Comparison of ENCODE assay signal across 8 cellular contexts in the genomic region with DNA sequence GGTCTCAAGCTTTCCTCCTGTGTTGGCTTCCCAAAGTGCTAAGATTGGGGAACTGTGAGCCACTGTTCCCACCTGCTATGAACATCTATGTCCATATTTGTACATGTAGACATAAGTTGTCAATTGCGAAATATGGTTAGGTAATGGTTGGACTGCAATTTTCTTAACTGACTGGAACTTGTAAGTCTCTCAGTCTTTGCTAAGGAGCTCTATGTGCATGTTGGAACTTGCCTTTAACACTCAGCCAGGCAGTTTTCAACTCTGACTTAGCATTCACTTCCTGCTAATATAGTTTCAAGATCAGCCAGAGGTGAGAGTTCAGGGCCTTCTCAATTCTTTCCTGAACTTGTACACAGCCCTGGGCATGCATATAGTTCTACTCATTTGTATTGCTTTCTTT. TPM values are rescaled to one million over a fixed set of nuclear protein-coding genes. Genes with fewer than 3 reads are reported as not detected.
A peak's percentile ranks its signal among the peaks of the same experiment; 100 is the strongest.
DNase-seq lines count a peak whose midpoint lies in the region; ATAC-seq and TF ChIP-seq lines count a peak whose summit lies in the region.

No MANE protein-coding gene starts in this region.

- intact Hi-C loops in left ventricle myocardium superior (cut with micrococcal nuclease), result no loop called here

- no peaks in the 10 kb centered on the region for H3K4me1 Mint-ChIP-seq in CD8-positive, alpha-beta memory T cell
- H3K4me1 Mint-ChIP-seq in endodermal cell, result no peaks in the 10 kb centered on the region

- H3K9ac ChIP-seq in endodermal cell (ENCODE audit: extremely low read depth, low read length, poor library complexity, severe bottlenecking), result no peak overlapping the region

- H3K27me3 ChIP-seq in CD8-positive, alpha-beta memory T cell (ENCODE audit: insufficient read depth, low read length, poor library complexity, severe bottlenecking), result no peaks in the 10 kb centered on the region
- H3K27me3 ChIP-seq in endodermal cell (ENCODE audit: control insufficient read depth, insufficient read depth, low read length, poor library complexity, severe bottlenecking), result no peaks in the 10 kb centered on the region

- ATAC-seq in left ventricle myocardium superior, result peak; percentile 42

- no peak overlapping the region for H3K4me3 ChIP-seq in NB4 (ENCODE audit: low read depth, low read length)
- no peak overlapping the region for H3K4me3 ChIP-seq in CD8-positive, alpha-beta memory T cell (ENCODE audit: low read length)
- H3K4me3 ChIP-seq in endodermal cell (ENCODE audit: low read length), result no peak overlapping the region

- peaks cover 4 to 9% (median 7%) of the 10 kb centered on the region in 5 donors for H3K9me3 Mint-ChIP-seq in CD8-positive, alpha-beta memory T cell
- peaks cover 29% of the 10 kb centered on the region for H3K9me3 Mint-ChIP-seq in endodermal cell

- H3K27ac Mint-ChIP-seq in CD8-positive, alpha-beta memory T cell, result no peak overlapping the region
- no peak overlapping the region for H3K27ac Mint-ChIP-seq in endodermal cell

- TF ChIP-seq CTCF in GM10248 (IDR thresholded peaks at IDR 0.05; ENCODE audit: control extremely low read depth, extremely low read depth, low read depth, missing control alignments) (no peak), NB4 (IDR thresholded peaks at IDR 0.05; ENCODE audit: low read depth, low read length) (no peak), endodermal cell (conservative IDR thresholded peaks at IDR 0.05) (no peak)

- TF ChIP-seq POLR2A in NB4 (IDR thresholded peaks at IDR 0.05; ENCODE audit: extremely low read depth, insufficient read length), result no peak

- 84% methylated on average over 1 of the region's 1 CpG; no CpG with 5 or more reads in 1 of the 2 experiments for WGBS in endodermal cell (ENCODE audit: insufficient coverage in 1 of 2, insufficient read length in 1 of 2), 2 experiments

- DNase-seq in GM10248 (ENCODE audit: extremely low spot score), result peak; percentile 46
- DNase-seq in H4 (ENCODE audit: low spot score), result peak; percentile 55
- peak; percentile 83 for DNase-seq in NB4 (ENCODE audit: low read depth)
- no peak for DNase-seq in left ventricle myocardium superior
- DNase-seq in CD8-positive, alpha-beta memory T cell, result no peak
- DNase-seq in NCI-H1417 (lab: John Stamatoyannopoulos, UW), result no peak
- no peak for DNase-seq in endodermal cell
- no peak for DNase-seq in COR-L47 (lab: John Stamatoyannopoulos, UW)

- CTCF ChIA-PET in GM10248 (lab: Yijun Ruan, JAX), result interaction anchor here (1.2 to 6.8 kb wide), 4 partner anchors 10 to 446 kb away, joined by 3 to 63 read pairs (median 4); no protein-coding TSS in a partner anchor
- CTCF ChIA-PET in CD8-positive, alpha-beta memory T cell (lab: Charles Lee), result no interaction called here

- POLR2A ChIA-PET in GM10248 (lab: Yijun Ruan, JAX), result no interaction called here
- POLR2A ChIA-PET in CD8-positive, alpha-beta memory T cell (lab: Charles Lee), result no interaction called here

- H3K36me3 Mint-ChIP-seq in CD8-positive, alpha-beta memory T cell, result peaks cover 0 to 17% (median 0%) of the 10 kb centered on the region in 3 donors
- H3K36me3 Mint-ChIP-seq in endodermal cell (ENCODE audit: low read depth), result no peaks in the 10 kb centered on the region

- no peak overlapping the region for H3K27ac ChIP-seq in CD8-positive, alpha-beta memory T cell (ENCODE audit: low read depth, low read length)
- H3K27ac ChIP-seq in endodermal cell (ENCODE audit: low read depth, low read length), result no peak overlapping the region

- no peaks in the 10 kb centered on the region for H3K36me3 ChIP-seq in CD8-positive, alpha-beta memory T cell (ENCODE audit: insufficient read depth, low read length)
- no peaks in the 10 kb centered on the region for H3K36me3 ChIP-seq in endodermal cell (ENCODE audit: control insufficient read depth, insufficient read depth, low read length)

- no peak overlapping the region for H3K4me3 Mint-ChIP-seq in CD8-positive, alpha-beta memory T cell
- H3K4me3 Mint-ChIP-seq in endodermal cell, result no peak overlapping the region

- peaks cover 3% of the 10 kb centered on the region for H3K4me1 ChIP-seq in CD8-positive, alpha-beta memory T cell (ENCODE audit: insufficient read depth, low read length)
- H3K4me1 ChIP-seq in endodermal cell (ENCODE audit: control insufficient read depth, insufficient read depth, low read length), result no peaks in the 10 kb centered on the region

- H3K27me3 Mint-ChIP-seq in CD8-positive, alpha-beta memory T cell, result peaks cover 4 to 38% of the 10 kb centered on the region in 2 donors
- no peaks in the 10 kb centered on the region for H3K27me3 Mint-ChIP-seq in endodermal cell (ENCODE audit: insufficient read depth)

- H3K9me3 ChIP-seq in CD8-positive, alpha-beta memory T cell (ENCODE audit: low read length), result no peaks in the 10 kb centered on the region
- H3K9me3 ChIP-seq in endodermal cell (ENCODE audit: control insufficient read depth, low read length), result peaks cover 26% of the 10 kb centered on the region

RNA-seq across cellular contexts. Expression of gene EEA1, which starts 44.5 kb away (rescaled TPM):
- total RNA-seq in H4 (2014; rRNA removed; shearing (Covaris generic)), result 5.9 and 6.6 TPM in 2 replicates
- total RNA-seq in left ventricle myocardium superior, result 22.1 TPM
- 10 to 100 TPM; 21.5 to 23.6 TPM for total RNA-seq in CD8-positive, alpha-beta memory T cell
- polyA plus RNA-seq in CD8-positive, alpha-beta memory T cell, result 9.3 TPM
- 10 to 100 TPM; 28.2 to 32.5 TPM for total RNA-seq in endodermal cell
- polyA plus RNA-seq in endodermal cell (2013, experiment 1 of 2), result 12.3 TPM
- polyA plus RNA-seq in endodermal cell (2013, experiment 2 of 2), result 16.5 TPM

Comparison
In these comparisons a context has a peak if more than half of its experiments do, and no peak if none do; other contexts are left out.
1. DNase-seq: peak in GM10248 (single experiment), H4 (single experiment) and NB4 (single experiment); none in left ventricle myocardium superior (single experiment), CD8-positive, alpha-beta memory T cell (0 of 5), NCI-H1417 (0 of 3), endodermal cell (single experiment) and COR-L47 (single experiment).